In genomic region chr18:10442551-10442971, GRCh38 we compare ENCODE assay signal across 1 cellular context.
TF ChIP-seq lines count a peak whose summit lies in the region.

No MANE protein-coding gene starts in this region.

TF ChIP-seq in IMR-90, 13 proteins besides CTCF, POLR2A, EP300 and RAD21 (continued from another document):
- TF ChIP-seq FOS (IDR thresholded peaks at IDR 0.05; ENCODE audit: low read depth, low read length) (no peak), CEBPB (IDR thresholded peaks at IDR 0.05; ENCODE audit: low read depth, low read length) (no peak), CHD1 (IDR thresholded peaks at IDR 0.05; ENCODE audit: low read depth, low read length) (no peak), BHLHE40 (IDR thresholded peaks at IDR 0.05; ENCODE audit: low read depth, low read length) (no peak), RCOR1 (IDR thresholded peaks at IDR 0.05; ENCODE audit: insufficient replicate concordance, low read length) (no peak), MXI1 (IDR thresholded peaks at IDR 0.05; ENCODE audit: borderline replicate concordance, low read depth, low read length) (no peak), ELK1 (IDR thresholded peaks at IDR 0.05; ENCODE audit: borderline replicate concordance, low read depth, low read length) (no peak), SMC3 (IDR thresholded peaks at IDR 0.05; ENCODE audit: low read depth, low read length) (no peak)
